In genomic region chr4:8580321-8581093, GRCh38 we compare ENCODE assay signal across 9 cellular contexts. TPM values are rescaled to one million over a fixed set of nuclear protein-coding genes. Genes with fewer than 3 reads are reported as not detected.
DNase-seq lines count a peak whose midpoint lies in the region.
"Had no signal": no experiment of that assay in that cellular context is flagged by ENCODE, and none has a peak within 500 bp of the region (broad histone marks: within the 10 kb centered on the region; RNA-seq: fewer than 3 reads in every experiment).

Gene GPR78, plus strand, starts transcription at chr4:8580392. Its CDS starts 591 bp downstream, at chr4:8580983.

- H3K9me3 ChIP-seq in Karpas-422 (ENCODE audit: low read length) (no peaks in the 10 kb centered on the region), adipocyte (ENCODE audit: control insufficient read depth, low read length) (peaks cover 5% of the 10 kb centered on the region)

- no peak within 1 kb of the TSS for H2AFZ ChIP-seq in Karpas-422 (ENCODE audit: low read length)

- H3K4me1 ChIP-seq in Karpas-422 (ENCODE audit: low read length), result peaks cover 13% of the 10 kb centered on the region
- no peaks in the 10 kb centered on the region for H3K4me1 ChIP-seq in adipocyte (ENCODE audit: control insufficient read depth, insufficient read depth, low read length)

- no peak within 1 kb of the TSS for H3K4me3 ChIP-seq in Karpas-422 (ENCODE audit: low read length)
- no peak within 1 kb of the TSS for H3K4me3 ChIP-seq in adipocyte (ENCODE audit: low read length)

- no peak within 1 kb of the TSS for H3K9ac ChIP-seq in Karpas-422 (ENCODE audit: low read length)
- H3K9ac ChIP-seq in adipocyte (ENCODE audit: low read length), result no peak within 1 kb of the TSS

- H3K79me2 ChIP-seq in Karpas-422 (ENCODE audit: low read length), result no peaks in the 10 kb centered on the region

- no peaks in the 10 kb centered on the region for H4K20me1 ChIP-seq in Karpas-422 (ENCODE audit: insufficient read depth, low read depth, low read length)

- H3K27me3 ChIP-seq in Karpas-422 (ENCODE audit: low read length), result no peaks in the 10 kb centered on the region
- H3K27me3 ChIP-seq in adipocyte (replicated peaks; ENCODE audit: control insufficient read depth, insufficient read depth, low read length), result peaks cover 77% of the 10 kb centered on the region

- H3K36me3 ChIP-seq in Karpas-422 (ENCODE audit: insufficient read depth, low read length), result no peaks in the 10 kb centered on the region
- H3K36me3 ChIP-seq in adipocyte (ENCODE audit: control insufficient read depth, insufficient read depth, low read length, severe bottlenecking), result no peaks in the 10 kb centered on the region

- no peak within 1 kb of the TSS for H3K27ac ChIP-seq in Karpas-422 (ENCODE audit: low read length)

- no peaks in the 10 kb centered on the region for H3K9me2 ChIP-seq in Karpas-422 (replicated peaks; ENCODE audit: insufficient read depth, low read length)

- peak; percentile 83 for DNase-seq in AG08396 (ENCODE audit: low spot score)
- DNase-seq in Karpas-422, result no peak
- DNase-seq in adipocyte (ENCODE audit: low read depth), result peak; percentile 69
- DNase-seq in iris pigment epithelial cell (ENCODE audit: low read depth), result peak; percentile 50
- peak; percentile 14 to 33 for DNase-seq in stimulated activated CD8-positive, alpha-beta memory T cell treated with anti-CD3 and anti-CD28 coated beads, Interleukin-2, amount 100 ng/mL, for 48 hours (ENCODE audit: low read depth in 2 of 2)
- no peak for DNase-seq in NCI-H146 treated with DMSO at 0.1 percent for 48 hours (lab: John Stamatoyannopoulos, UW; ENCODE audit: unreplicated experiment)
- no peak for DNase-seq in H4 (ENCODE audit: low spot score)
- no peak for DNase-seq in middle frontal gyrus (ENCODE audit: extremely low spot score, low spot score)
- DNase-seq: activated B cell treated with CpG ODN at 0.5 μM for 24 hours had no signal

- peak within 1 kb of the TSS; percentile 5 for H3K4me2 ChIP-seq in Karpas-422 (ENCODE audit: low read depth, low read length, poor library complexity, severe bottlenecking)

RNA-seq across cellular contexts. Expression of gene GPR78, which starts in this region (rescaled TPM):
- not detected in 2 replicates for total RNA-seq in Karpas-422 (2014; rRNA removed; shearing (Covaris generic); ENCODE audit: low replicate concordance)
- total RNA-seq in H4 (2014; rRNA removed; shearing (Covaris generic)), result 0.41 TPM in 1 of 2 replicates, not detected in the other
- total RNA-seq: activated B cell treated with CpG ODN at 0.5 μM for 24 hours had no signal

Comparison
In these comparisons a context has a peak if more than half of its experiments do, and no peak if none do; other contexts are left out.
1. DNase-seq: peak in AG08396 (single experiment), adipocyte (single experiment), iris pigment epithelial cell (single experiment) and stimulated activated CD8-positive, alpha-beta memory T cell treated with anti-CD3 and anti-CD28 coated beads, Interleukin-2, amount 100 ng/mL, for 48 hours (2 of 2); none in Karpas-422 (single experiment), NCI-H146 treated with DMSO at 0.1 percent for 48 hours (single experiment), H4 (single experiment) and middle frontal gyrus (single experiment).